Comparison of ENCODE assay signal across 8 cellular contexts in genomic region chr1:150972417-150972940, GRCh38. TPM values are rescaled to one million over a fixed set of nuclear protein-coding genes. Genes with fewer than 3 reads are reported as not detected.
A peak's percentile ranks its signal among the peaks of the same experiment; 100 is the strongest.
DNase-seq lines count a peak whose midpoint lies in the region; ATAC-seq and TF ChIP-seq lines count a peak whose summit lies in the region.

No MANE protein-coding gene starts in this region.

- 31 to 57% (median 45%) methylated on average over 4 of the region's 4 CpGs for WGBS in stomach, 5 donors

- no peak for ATAC-seq in HG02981 (IDR thresholded peaks at IDR 0.05; ENCODE audit: unreplicated experiment)

- in situ Hi-C loops in GM13977 (cut with MboI; ENCODE audit: low pct_unique_long_range_greater_than_20kb, low sequenced_read_pairs, unreplicated experiment): loop anchor here (25.0 kb wide), 1 partner anchor 735 kb away; the partner anchor contains the start of gene ANP32E

- peaks cover 21% of the 10 kb centered on the region for H3K36me3 Mint-ChIP-seq in T-helper 1 cell treated with Interleukin-12 subunit alpha and Interleukin-12 subunit beta and Interleukin-4 antibody, amounts not matched to agents 30 μg/mL and 1 μg/mL, for 36 hours (ENCODE audit: low read depth)
- peaks cover 40% of the 10 kb centered on the region for H3K36me3 Mint-ChIP-seq in activated T-helper 2 cell treated with anti-CD3 and anti-CD28 coated beads, Interferon-gamma antibody, Interleukin-2, Interleukin-4, amounts not matched to agents 10 μg/mL and 5 μg/mL and 100 μg/mL, durations not matched to agents 14 hours and 24 hours and 36 hours (ENCODE audit: low read depth)
- peaks cover 0 to 8% (median 4%) of the 10 kb centered on the region in 3 donors for H3K36me3 Mint-ChIP-seq in immature natural killer cell

- intact Hi-C loops in activated T-helper 2 cell treated with anti-CD3 and anti-CD28 coated beads, Interferon-gamma antibody, Interleukin-2, Interleukin-4, amounts not matched to agents 10 μg/mL and 5 μg/mL and 100 μg/mL, durations not matched to agents 14 hours and 24 hours and 36 hours (cut with micrococcal nuclease): loop anchor here (2.0 kb wide), 1 partner anchor 46 kb away; the partner anchor contains the start of gene SETDB1
- intact Hi-C loops in stomach (cut with DNase I; ENCODE audit: low total_unique reads): no loop called here

- no peaks in the 10 kb centered on the region for H3K9me3 Mint-ChIP-seq in T-helper 1 cell treated with Interleukin-12 subunit alpha and Interleukin-12 subunit beta and Interleukin-4 antibody, amounts not matched to agents 30 μg/mL and 1 μg/mL, for 36 hours
- H3K9me3 Mint-ChIP-seq in activated T-helper 2 cell treated with anti-CD3 and anti-CD28 coated beads, Interferon-gamma antibody, Interleukin-2, Interleukin-4, amounts not matched to agents 10 μg/mL and 5 μg/mL and 100 μg/mL, durations not matched to agents 14 hours and 24 hours and 36 hours: no peaks in the 10 kb centered on the region
- H3K9me3 Mint-ChIP-seq in immature natural killer cell: no peaks in the 10 kb centered on the region

- DNase-seq in T-helper 1 cell (no peak), immature natural killer cell (no peak), stomach (peak; percentile 52), GM13977 (ENCODE audit: low spot score) (no peak), NCI-H1092 (lab: John Stamatoyannopoulos, UW) (no peak)
- no peak for DNase-seq in activated T-helper 2 cell treated with anti-CD3 and anti-CD28 coated beads, Interferon-gamma antibody, Interleukin-2, Interleukin-4, amounts not matched to agents 10 μg/mL and 5 μg/mL and 100 μg/mL, durations not matched to agents 14 hours and 24 hours and 36 hours (ENCODE audit: low spot score)

- peaks cover 46% of the 10 kb centered on the region for H3K4me1 Mint-ChIP-seq in T-helper 1 cell treated with Interleukin-12 subunit alpha and Interleukin-12 subunit beta and Interleukin-4 antibody, amounts not matched to agents 30 μg/mL and 1 μg/mL, for 36 hours (ENCODE audit: low read depth)
- peaks cover 49% of the 10 kb centered on the region for H3K4me1 Mint-ChIP-seq in activated T-helper 2 cell treated with anti-CD3 and anti-CD28 coated beads, Interferon-gamma antibody, Interleukin-2, Interleukin-4, amounts not matched to agents 10 μg/mL and 5 μg/mL and 100 μg/mL, durations not matched to agents 14 hours and 24 hours and 36 hours (ENCODE audit: low read depth)
- peaks cover 62 to 64% of the 10 kb centered on the region in 2 donors for H3K4me1 Mint-ChIP-seq in immature natural killer cell

- H3K27ac ChIP-seq in stomach: peak overlapping the region; percentile 71 to 99 (median 91)

- H3K27me3 Mint-ChIP-seq in T-helper 1 cell treated with Interleukin-12 subunit alpha and Interleukin-12 subunit beta and Interleukin-4 antibody, amounts not matched to agents 30 μg/mL and 1 μg/mL, for 36 hours (ENCODE audit: low read depth): no peaks in the 10 kb centered on the region
- H3K27me3 Mint-ChIP-seq in activated T-helper 2 cell treated with anti-CD3 and anti-CD28 coated beads, Interferon-gamma antibody, Interleukin-2, Interleukin-4, amounts not matched to agents 10 μg/mL and 5 μg/mL and 100 μg/mL, durations not matched to agents 14 hours and 24 hours and 36 hours (ENCODE audit: low read depth): no peaks in the 10 kb centered on the region
- H3K27me3 Mint-ChIP-seq in immature natural killer cell (ENCODE audit: low read depth in 3 of 3): peaks cover 0 to 11% (median 0%) of the 10 kb centered on the region in 3 donors

- H3K27ac Mint-ChIP-seq in T-helper 1 cell treated with Interleukin-12 subunit alpha and Interleukin-12 subunit beta and Interleukin-4 antibody, amounts not matched to agents 30 μg/mL and 1 μg/mL, for 36 hours: peak overlapping the region; percentile 66
- H3K27ac Mint-ChIP-seq in activated T-helper 2 cell treated with anti-CD3 and anti-CD28 coated beads, Interferon-gamma antibody, Interleukin-2, Interleukin-4, amounts not matched to agents 10 μg/mL and 5 μg/mL and 100 μg/mL, durations not matched to agents 14 hours and 24 hours and 36 hours: peak overlapping the region; percentile 72
- peak overlapping the region; percentile 72 to 90 (median 86) for H3K27ac Mint-ChIP-seq in immature natural killer cell

- no peak for TF ChIP-seq EP300 in stomach (IDR thresholded peaks at IDR 0.05)

- no peak for TF ChIP-seq POLR2A in stomach (IDR thresholded peaks at IDR 0.05)

- peaks cover 49 to 86% (median 74%) of the 10 kb centered on the region in 4 donors for H3K4me1 ChIP-seq in stomach

- H3K36me3 ChIP-seq in stomach: peaks cover 14 to 18% (median 16%) of the 10 kb centered on the region in 4 donors

- H3K27me3 ChIP-seq in stomach: no peaks in the 10 kb centered on the region

- TF ChIP-seq CTCF in stomach (IDR thresholded peaks at IDR 0.05): no peak
- TF ChIP-seq CTCF in GM13977 (IDR thresholded peaks at IDR 0.05; ENCODE audit: extremely low read depth, insufficient read depth, missing control alignments): no peak

- H3K9me3 ChIP-seq in stomach: no peaks in the 10 kb centered on the region

- H3K4me3 Mint-ChIP-seq in T-helper 1 cell treated with Interleukin-12 subunit alpha and Interleukin-12 subunit beta and Interleukin-4 antibody, amounts not matched to agents 30 μg/mL and 1 μg/mL, for 36 hours: peak overlapping the region; percentile 88
- H3K4me3 Mint-ChIP-seq in activated T-helper 2 cell treated with anti-CD3 and anti-CD28 coated beads, Interferon-gamma antibody, Interleukin-2, Interleukin-4, amounts not matched to agents 10 μg/mL and 5 μg/mL and 100 μg/mL, durations not matched to agents 14 hours and 24 hours and 36 hours (ENCODE audit: low read depth): peak overlapping the region; percentile 87
- H3K4me3 Mint-ChIP-seq in immature natural killer cell: peak overlapping the region; percentile 82 to 88 (median 85)

- H3K4me3 ChIP-seq in stomach: peak overlapping the region; percentile 80 to 97 (median 93)

RNA-seq across cellular contexts. Expression of gene CERS2, which starts 2.2 kb away (rescaled TPM):
- 176 and 196 TPM in 2 replicates for total RNA-seq in activated T-helper 2 cell treated with anti-CD3 and anti-CD28 coated beads, Interferon-gamma antibody, Interleukin-2, Interleukin-4, amounts not matched to agents 10 μg/mL and 5 μg/mL and 100 μg/mL, durations not matched to agents 14 hours and 24 hours and 36 hours
- polyA plus RNA-seq in immature natural killer cell (100 to 1,000 TPM; 138 to 200 (median 168) TPM), stomach (100 to 1,000 TPM; 101 to 125 (median 114) TPM)
- 100 to 1,000 TPM in 2 of 5 donors, 10 to 100 TPM in 3; 24.9 to 117 (median 76.0) TPM for total RNA-seq in stomach

RNA-seq across cellular contexts. Expression of gene ANXA9, which starts 9.6 kb away (rescaled TPM):
- 0.32 TPM in 1 of 2 replicates, not detected in the other for total RNA-seq in activated T-helper 2 cell treated with anti-CD3 and anti-CD28 coated beads, Interferon-gamma antibody, Interleukin-2, Interleukin-4, amounts not matched to agents 10 μg/mL and 5 μg/mL and 100 μg/mL, durations not matched to agents 14 hours and 24 hours and 36 hours
- polyA plus RNA-seq in immature natural killer cell: not detected
- total RNA-seq in stomach: not detected
- polyA plus RNA-seq in stomach: under 1 TPM; 0.44 to 0.63 (median 0.46) TPM

RNA-seq across cellular contexts. Expression of gene MINDY1, which starts 34.2 kb away (rescaled TPM):
- 16.2 and 16.8 TPM in 2 replicates for total RNA-seq in activated T-helper 2 cell treated with anti-CD3 and anti-CD28 coated beads, Interferon-gamma antibody, Interleukin-2, Interleukin-4, amounts not matched to agents 10 μg/mL and 5 μg/mL and 100 μg/mL, durations not matched to agents 14 hours and 24 hours and 36 hours
- polyA plus RNA-seq in immature natural killer cell (1 to 10 TPM; 2.1 to 5.1 (median 3.6) TPM), stomach (10 to 100 TPM in 2 of 3 donors, 1 to 10 TPM in 1; 9.8 to 18.8 (median 16.1) TPM)
- 10 to 100 TPM; 19.1 to 60.0 (median 40.6) TPM for total RNA-seq in stomach

RNA-seq across cellular contexts. Expression of gene PRUNE1, which starts 35.8 kb away (rescaled TPM):
- total RNA-seq in activated T-helper 2 cell treated with anti-CD3 and anti-CD28 coated beads, Interferon-gamma antibody, Interleukin-2, Interleukin-4, amounts not matched to agents 10 μg/mL and 5 μg/mL and 100 μg/mL, durations not matched to agents 14 hours and 24 hours and 36 hours: 15.1 and 15.5 TPM in 2 replicates
- polyA plus RNA-seq in immature natural killer cell (10 to 100 TPM; 35.6 to 53.3 (median 40.1) TPM), stomach (10 to 100 TPM; 10.8 to 12.7 (median 11.7) TPM)
- total RNA-seq in stomach: 100 to 1,000 TPM in 1 of 5 donors, 10 to 100 TPM in 3, 1 to 10 TPM in 1; 2.9 to 118 (median 21.2) TPM

RNA-seq across cellular contexts. Expression of gene SETDB1, which starts 46.3 kb away (rescaled TPM):
- 60.9 and 61.1 TPM in 2 replicates for total RNA-seq in activated T-helper 2 cell treated with anti-CD3 and anti-CD28 coated beads, Interferon-gamma antibody, Interleukin-2, Interleukin-4, amounts not matched to agents 10 μg/mL and 5 μg/mL and 100 μg/mL, durations not matched to agents 14 hours and 24 hours and 36 hours
- polyA plus RNA-seq in immature natural killer cell (10 to 100 TPM; 11.7 to 20.9 (median 15.3) TPM), stomach (10 to 100 TPM; 13.8 to 19.6 (median 17.3) TPM)
- 10 to 100 TPM; 25.4 to 77.3 (median 56.0) TPM for total RNA-seq in stomach
